In the genomic region with DNA sequence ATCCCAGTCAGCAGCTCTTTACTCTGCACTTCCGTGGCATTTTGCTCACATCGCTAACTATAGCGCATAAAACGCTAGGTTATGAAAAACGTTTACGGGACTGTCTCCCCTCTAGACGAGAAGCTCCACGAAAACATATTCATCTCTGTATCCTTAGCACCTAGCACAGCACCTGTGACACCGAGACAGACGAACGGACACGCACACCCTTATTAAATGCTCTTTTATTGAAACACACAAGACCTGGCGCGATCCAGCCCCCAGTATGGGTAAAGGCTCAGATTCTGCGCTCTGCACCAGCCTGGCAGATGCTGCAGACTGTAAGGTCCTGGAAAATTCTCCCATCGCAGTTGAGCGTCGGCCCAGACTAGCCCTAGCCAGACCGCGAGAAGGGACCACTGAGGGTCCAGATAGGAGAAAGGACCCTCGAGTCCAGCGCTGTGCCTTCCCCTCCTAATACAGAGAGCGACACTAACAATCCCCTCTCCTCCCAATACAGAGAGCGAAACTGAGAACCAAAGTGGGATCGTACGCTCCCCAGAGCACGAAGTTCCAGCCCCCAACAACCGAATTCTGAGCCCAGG, we compare ENCODE assay signal across 8 cellular contexts.
A peak's percentile ranks its signal among the peaks of the same experiment; 100 is the strongest.
DNase-seq lines count a peak whose midpoint lies in the region; ATAC-seq lines count a peak whose summit lies in the region.

No MANE protein-coding gene starts in this region.

- no peaks in the 10 kb centered on the region for H3K9me3 ChIP-seq in neuron (ENCODE audit: low read length)

- peak overlapping the region; percentile 75 for H2AFZ ChIP-seq in neuron (ENCODE audit: low read depth, low read length)

- H3K27me3 ChIP-seq in neuron (ENCODE audit: insufficient read depth, low read length), result no peaks in the 10 kb centered on the region

- peak overlapping the region; percentile 65 for H3K4me3 ChIP-seq in neuron (ENCODE audit: low read length)

- ATAC-seq in HG02642 (IDR thresholded peaks at IDR 0.05; ENCODE audit: poor library complexity, unreplicated experiment), result peak; percentile 45

- H3K4me1 ChIP-seq in neuron (ENCODE audit: insufficient read depth, low read length), result peaks cover 20% of the 10 kb centered on the region

- DNase-seq in activated gamma-delta T cell treated with Interleukin-2 at 50 U/mL for 16 hours (peak; percentile 3), activated gamma-delta T cell (lab: John Stamatoyannopoulos, UW) (no peak), NCI-H1092 treated with DMSO at 0.1 percent for 48 hours (lab: John Stamatoyannopoulos, UW) (peak; percentile 39), activated T-cell treated with anti-CD3 and anti-CD28 coated beads for 48 hours (ENCODE audit: low read depth) (peak; percentile 4), foreskin melanocyte (peak; percentile 47)
- DNase-seq in NK-92 treated with Interleukin-12 subunit alpha and Interleukin-12 subunit beta, amount 100 ng/mL, for 24 hours (lab: John Stamatoyannopoulos, UW), result no peak

- peaks cover 4% of the 10 kb centered on the region for H3K36me3 ChIP-seq in neuron (ENCODE audit: insufficient read depth, low read length)

Comparison
In these comparisons a context has a peak if more than half of its experiments do, and no peak if none do; other contexts are left out.
1. DNase-seq: peak in activated gamma-delta T cell treated with Interleukin-2 at 50 U/mL for 16 hours (single experiment), NCI-H1092 treated with DMSO at 0.1 percent for 48 hours (single experiment), activated T-cell treated with anti-CD3 and anti-CD28 coated beads for 48 hours (single experiment) and foreskin melanocyte (single experiment); none in activated gamma-delta T cell (single experiment) and NK-92 treated with Interleukin-12 subunit alpha and Interleukin-12 subunit beta, amount 100 ng/mL, for 24 hours (single experiment).